In the genomic region with DNA sequence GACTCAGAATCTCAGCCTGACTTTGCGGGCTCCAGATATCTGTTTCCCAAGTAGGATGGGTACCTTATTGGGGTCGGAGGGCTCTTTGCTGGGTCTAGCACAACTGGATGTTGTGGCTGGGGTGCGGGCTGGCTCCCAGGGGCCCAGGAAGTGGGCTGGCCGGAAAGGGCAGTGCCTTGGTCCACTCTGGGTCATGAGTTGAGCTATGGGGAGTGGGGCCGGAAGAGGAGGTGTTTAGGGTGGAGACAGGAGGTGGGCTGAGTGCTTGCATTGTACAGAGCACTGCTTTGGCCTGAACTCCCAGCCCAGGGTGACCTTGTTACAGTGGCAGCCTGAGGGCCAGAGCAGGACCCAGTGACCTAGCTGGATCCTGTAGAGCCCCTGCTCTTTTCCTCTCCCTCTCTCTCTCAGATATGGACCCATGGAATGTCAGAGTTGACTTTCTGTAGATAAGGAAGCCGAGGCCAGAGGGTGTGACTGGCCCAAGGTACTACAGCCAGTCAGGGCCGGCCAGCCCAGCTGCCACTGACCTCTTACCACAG, we compare ENCODE assay signal across 1 cellular context.
TF ChIP-seq lines count a peak whose summit lies in the region.

No MANE protein-coding gene starts in this region.

TF ChIP-seq in K562, 482 proteins besides CTCF, POLR2A, EP300 and RAD21 (continued from another document and continues in another):
- TF ChIP-seq, protein P1, sequence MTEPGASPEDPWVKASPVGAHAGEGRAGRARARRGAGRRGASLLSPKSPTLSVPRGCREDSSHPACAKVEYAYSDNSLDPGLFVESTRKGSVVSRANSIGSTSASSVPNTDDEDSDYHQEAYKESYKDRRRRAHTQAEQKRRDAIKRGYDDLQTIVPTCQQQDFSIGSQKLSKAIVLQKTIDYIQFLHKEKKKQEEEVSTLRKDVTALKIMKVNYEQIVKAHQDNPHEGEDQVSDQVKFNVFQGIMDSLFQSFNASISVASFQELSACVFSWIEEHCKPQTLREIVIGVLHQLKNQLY (CRISPR knock-in tag; conservative IDR thresholded peaks at IDR 0.05), result no peak
- TF ChIP-seq ETV5 (CRISPR knock-in tag; IDR thresholded peaks at IDR 0.05; ENCODE audit: low read depth), result peak; percentile 60; the same call in 1 of the 2 replicates
- TF ChIP-seq RUNX1 (IDR thresholded peaks at IDR 0.05; ENCODE audit: low read depth), result no peak
- TF ChIP-seq TCF7 (IDR thresholded peaks at IDR 0.05; ENCODE audit: borderline replicate concordance), result no peak; the same call in 1 of the 2 replicates
- no peak for TF ChIP-seq PHB2 (IDR thresholded peaks at IDR 0.05; ENCODE audit: low read depth)
- no peak for TF ChIP-seq TAF1 (IDR thresholded peaks at IDR 0.05; ENCODE audit: control insufficient read depth, extremely low read depth, insufficient read depth, low read length, severe bottlenecking)
- no peak for TF ChIP-seq ESRRB (CRISPR knock-in tag; IDR thresholded peaks at IDR 0.05; ENCODE audit: borderline replicate concordance)
- TF ChIP-seq, protein P2, sequence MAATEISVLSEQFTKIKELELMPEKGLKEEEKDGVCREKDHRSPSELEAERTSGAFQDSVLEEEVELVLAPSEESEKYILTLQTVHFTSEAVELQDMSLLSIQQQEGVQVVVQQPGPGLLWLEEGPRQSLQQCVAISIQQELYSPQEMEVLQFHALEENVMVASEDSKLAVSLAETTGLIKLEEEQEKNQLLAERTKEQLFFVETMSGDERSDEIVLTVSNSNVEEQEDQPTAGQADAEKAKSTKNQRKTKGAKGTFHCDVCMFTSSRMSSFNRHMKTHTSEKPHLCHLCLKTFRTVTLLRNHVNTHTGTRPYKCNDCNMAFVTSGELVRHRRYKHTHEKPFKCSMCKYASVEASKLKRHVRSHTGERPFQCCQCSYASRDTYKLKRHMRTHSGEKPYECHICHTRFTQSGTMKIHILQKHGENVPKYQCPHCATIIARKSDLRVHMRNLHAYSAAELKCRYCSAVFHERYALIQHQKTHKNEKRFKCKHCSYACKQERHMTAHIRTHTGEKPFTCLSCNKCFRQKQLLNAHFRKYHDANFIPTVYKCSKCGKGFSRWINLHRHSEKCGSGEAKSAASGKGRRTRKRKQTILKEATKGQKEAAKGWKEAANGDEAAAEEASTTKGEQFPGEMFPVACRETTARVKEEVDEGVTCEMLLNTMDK (IDR thresholded peaks at IDR 0.05; ENCODE audit: borderline replicate concordance, insufficient read depth, low read depth, low read length, poor library complexity, severe bottlenecking), result no peak
- TF ChIP-seq, protein P3, sequence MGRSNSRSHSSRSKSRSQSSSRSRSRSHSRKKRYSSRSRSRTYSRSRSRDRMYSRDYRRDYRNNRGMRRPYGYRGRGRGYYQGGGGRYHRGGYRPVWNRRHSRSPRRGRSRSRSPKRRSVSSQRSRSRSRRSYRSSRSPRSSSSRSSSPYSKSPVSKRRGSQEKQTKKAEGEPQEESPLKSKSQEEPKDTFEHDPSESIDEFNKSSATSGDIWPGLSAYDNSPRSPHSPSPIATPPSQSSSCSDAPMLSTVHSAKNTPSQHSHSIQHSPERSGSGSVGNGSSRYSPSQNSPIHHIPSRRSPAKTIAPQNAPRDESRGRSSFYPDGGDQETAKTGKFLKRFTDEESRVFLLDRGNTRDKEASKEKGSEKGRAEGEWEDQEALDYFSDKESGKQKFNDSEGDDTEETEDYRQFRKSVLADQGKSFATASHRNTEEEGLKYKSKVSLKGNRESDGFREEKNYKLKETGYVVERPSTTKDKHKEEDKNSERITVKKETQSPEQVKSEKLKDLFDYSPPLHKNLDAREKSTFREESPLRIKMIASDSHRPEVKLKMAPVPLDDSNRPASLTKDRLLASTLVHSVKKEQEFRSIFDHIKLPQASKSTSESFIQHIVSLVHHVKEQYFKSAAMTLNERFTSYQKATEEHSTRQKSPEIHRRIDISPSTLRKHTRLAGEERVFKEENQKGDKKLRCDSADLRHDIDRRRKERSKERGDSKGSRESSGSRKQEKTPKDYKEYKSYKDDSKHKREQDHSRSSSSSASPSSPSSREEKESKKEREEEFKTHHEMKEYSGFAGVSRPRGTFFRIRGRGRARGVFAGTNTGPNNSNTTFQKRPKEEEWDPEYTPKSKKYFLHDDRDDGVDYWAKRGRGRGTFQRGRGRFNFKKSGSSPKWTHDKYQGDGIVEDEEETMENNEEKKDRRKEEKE (IDR thresholded peaks at IDR 0.05; ENCODE audit: borderline replicate concordance in 1 of 2, control insufficient read depth in 1 of 2, low read depth in 2 of 2, low read length in 1 of 2), result no peak
- TF ChIP-seq ZNF23 (CRISPR knock-in tag; IDR thresholded peaks at IDR 0.05), result no peak
- TF ChIP-seq, protein P4, sequence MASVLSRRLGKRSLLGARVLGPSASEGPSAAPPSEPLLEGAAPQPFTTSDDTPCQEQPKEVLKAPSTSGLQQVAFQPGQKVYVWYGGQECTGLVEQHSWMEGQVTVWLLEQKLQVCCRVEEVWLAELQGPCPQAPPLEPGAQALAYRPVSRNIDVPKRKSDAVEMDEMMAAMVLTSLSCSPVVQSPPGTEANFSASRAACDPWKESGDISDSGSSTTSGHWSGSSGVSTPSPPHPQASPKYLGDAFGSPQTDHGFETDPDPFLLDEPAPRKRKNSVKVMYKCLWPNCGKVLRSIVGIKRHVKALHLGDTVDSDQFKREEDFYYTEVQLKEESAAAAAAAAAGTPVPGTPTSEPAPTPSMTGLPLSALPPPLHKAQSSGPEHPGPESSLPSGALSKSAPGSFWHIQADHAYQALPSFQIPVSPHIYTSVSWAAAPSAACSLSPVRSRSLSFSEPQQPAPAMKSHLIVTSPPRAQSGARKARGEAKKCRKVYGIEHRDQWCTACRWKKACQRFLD (CRISPR knock-in tag; IDR thresholded peaks at IDR 0.05), result 0 out of 2 replicates have a peak, but pooled peaks have one; percentile 44
- no peak for TF ChIP-seq MAFF (IDR thresholded peaks at IDR 0.05; ENCODE audit: low read length)
- no peak for TF ChIP-seq THRAP3 (IDR thresholded peaks at IDR 0.05; ENCODE audit: borderline replicate concordance)
- peak; percentile 48; the same call in 1 of the 2 replicates for TF ChIP-seq RBFOX2 (IDR thresholded peaks at IDR 0.05; ENCODE audit: low read depth, low read length)
- no peak for TF ChIP-seq SIX5 (IDR thresholded peaks at IDR 0.05; ENCODE audit: borderline replicate concordance in 1 of 2, insufficient read depth in 1 of 2, low read depth in 1 of 2, low read length in 2 of 2)
- no peak for TF ChIP-seq ZNF408 (CRISPR knock-in tag; IDR thresholded peaks at IDR 0.05; ENCODE audit: low read depth)
- TF ChIP-seq ESRRA (IDR thresholded peaks at IDR 0.05; ENCODE audit: borderline replicate concordance, low read depth), result peak; percentile 66
- no peak for TF ChIP-seq ARNT (IDR thresholded peaks at IDR 0.05)
- TF ChIP-seq ATF7 (IDR thresholded peaks at IDR 0.05), result no peak
- TF ChIP-seq, protein P5, sequence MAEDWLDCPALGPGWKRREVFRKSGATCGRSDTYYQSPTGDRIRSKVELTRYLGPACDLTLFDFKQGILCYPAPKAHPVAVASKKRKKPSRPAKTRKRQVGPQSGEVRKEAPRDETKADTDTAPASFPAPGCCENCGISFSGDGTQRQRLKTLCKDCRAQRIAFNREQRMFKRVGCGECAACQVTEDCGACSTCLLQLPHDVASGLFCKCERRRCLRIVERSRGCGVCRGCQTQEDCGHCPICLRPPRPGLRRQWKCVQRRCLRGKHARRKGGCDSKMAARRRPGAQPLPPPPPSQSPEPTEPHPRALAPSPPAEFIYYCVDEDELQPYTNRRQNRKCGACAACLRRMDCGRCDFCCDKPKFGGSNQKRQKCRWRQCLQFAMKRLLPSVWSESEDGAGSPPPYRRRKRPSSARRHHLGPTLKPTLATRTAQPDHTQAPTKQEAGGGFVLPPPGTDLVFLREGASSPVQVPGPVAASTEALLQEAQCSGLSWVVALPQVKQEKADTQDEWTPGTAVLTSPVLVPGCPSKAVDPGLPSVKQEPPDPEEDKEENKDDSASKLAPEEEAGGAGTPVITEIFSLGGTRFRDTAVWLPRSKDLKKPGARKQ (CRISPR knock-in tag; IDR thresholded peaks at IDR 0.05), result no peak
- TF ChIP-seq FOXJ2 (tag; IDR thresholded peaks at IDR 0.05), result no peak
- TF ChIP-seq ZNF124 (CRISPR knock-in tag; IDR thresholded peaks at IDR 0.05), result no peak
- peak; percentile 64 to 74; a peak in 2 of 4 replicates for TF ChIP-seq TEAD1 (CRISPR knock-in tag; IDR thresholded peaks at IDR 0.05)
- TF ChIP-seq BCOR (IDR thresholded peaks at IDR 0.05), result no peak
- TF ChIP-seq, protein P6, sequence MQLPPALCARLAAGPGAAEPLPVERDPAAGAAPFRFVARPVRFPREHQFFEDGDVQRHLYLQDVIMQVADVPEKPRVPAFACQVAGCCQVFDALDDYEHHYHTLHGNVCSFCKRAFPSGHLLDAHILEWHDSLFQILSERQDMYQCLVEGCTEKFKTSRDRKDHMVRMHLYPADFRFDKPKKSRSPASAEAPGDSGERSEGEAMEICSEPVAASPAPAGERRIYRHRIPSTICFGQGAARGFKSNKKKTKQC (CRISPR knock-in tag; IDR thresholded peaks at IDR 0.05), result no peak
- no peak for TF ChIP-seq PTTG1 (tag; IDR thresholded peaks at IDR 0.05; ENCODE audit: low read depth)
- TF ChIP-seq, protein P7, sequence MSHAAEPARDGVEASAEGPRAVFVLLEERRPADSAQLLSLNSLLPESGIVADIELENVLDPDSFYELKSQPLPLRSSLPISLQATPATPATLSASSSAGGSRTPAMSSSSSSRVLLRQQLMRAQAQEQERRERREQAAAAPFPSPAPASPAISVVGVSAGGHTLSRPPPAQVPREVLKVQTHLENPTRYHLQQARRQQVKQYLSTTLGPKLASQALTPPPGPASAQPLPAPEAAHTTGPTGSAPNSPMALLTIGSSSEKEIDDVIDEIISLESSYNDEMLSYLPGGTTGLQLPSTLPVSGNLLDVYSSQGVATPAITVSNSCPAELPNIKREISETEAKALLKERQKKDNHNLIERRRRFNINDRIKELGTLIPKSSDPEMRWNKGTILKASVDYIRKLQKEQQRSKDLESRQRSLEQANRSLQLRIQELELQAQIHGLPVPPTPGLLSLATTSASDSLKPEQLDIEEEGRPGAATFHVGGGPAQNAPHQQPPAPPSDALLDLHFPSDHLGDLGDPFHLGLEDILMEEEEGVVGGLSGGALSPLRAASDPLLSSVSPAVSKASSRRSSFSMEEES (CRISPR knock-in tag; IDR thresholded peaks at IDR 0.05), result no peak
- no peak for TF ChIP-seq SAFB2 (IDR thresholded peaks at IDR 0.05; ENCODE audit: borderline replicate concordance, low read depth, low read length, severe bottlenecking)
- no peak for TF ChIP-seq NCOA2 (IDR thresholded peaks at IDR 0.05; ENCODE audit: partially characterized antibody in 2 of 2)
- TF ChIP-seq, protein P8, sequence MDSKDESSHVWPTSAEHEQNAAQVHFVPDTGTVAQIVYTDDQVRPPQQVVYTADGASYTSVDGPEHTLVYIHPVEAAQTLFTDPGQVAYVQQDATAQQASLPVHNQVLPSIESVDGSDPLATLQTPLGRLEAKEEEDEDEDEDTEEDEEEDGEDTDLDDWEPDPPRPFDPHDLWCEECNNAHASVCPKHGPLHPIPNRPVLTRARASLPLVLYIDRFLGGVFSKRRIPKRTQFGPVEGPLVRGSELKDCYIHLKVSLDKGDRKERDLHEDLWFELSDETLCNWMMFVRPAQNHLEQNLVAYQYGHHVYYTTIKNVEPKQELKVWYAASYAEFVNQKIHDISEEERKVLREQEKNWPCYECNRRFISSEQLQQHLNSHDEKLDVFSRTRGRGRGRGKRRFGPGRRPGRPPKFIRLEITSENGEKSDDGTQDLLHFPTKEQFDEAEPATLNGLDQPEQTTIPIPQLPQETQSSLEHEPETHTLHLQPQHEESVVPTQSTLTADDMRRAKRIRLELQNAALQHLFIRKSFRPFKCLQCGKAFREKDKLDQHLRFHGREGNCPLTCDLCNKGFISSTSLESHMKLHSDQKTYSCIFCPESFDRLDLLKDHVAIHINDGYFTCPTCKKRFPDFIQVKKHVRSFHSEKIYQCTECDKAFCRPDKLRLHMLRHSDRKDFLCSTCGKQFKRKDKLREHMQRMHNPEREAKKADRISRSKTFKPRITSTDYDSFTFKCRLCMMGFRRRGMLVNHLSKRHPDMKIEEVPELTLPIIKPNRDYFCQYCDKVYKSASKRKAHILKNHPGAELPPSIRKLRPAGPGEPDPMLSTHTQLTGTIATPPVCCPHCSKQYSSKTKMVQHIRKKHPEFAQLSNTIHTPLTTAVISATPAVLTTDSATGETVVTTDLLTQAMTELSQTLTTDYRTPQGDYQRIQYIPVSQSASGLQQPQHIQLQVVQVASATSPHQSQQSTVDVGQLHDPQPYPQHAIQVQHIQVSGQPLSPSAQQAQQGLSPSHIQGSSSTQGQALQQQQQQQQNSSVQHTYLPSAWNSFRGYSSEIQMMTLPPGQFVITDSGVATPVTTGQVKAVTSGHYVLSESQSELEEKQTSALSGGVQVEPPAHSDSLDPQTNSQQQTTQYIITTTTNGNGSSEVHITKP (IDR thresholded peaks at IDR 0.05; ENCODE audit: partially characterized antibody), result no peak
- no peak for TF ChIP-seq MXI1 (IDR thresholded peaks at IDR 0.05; ENCODE audit: low read depth, low read length)
- TF ChIP-seq, protein P9, sequence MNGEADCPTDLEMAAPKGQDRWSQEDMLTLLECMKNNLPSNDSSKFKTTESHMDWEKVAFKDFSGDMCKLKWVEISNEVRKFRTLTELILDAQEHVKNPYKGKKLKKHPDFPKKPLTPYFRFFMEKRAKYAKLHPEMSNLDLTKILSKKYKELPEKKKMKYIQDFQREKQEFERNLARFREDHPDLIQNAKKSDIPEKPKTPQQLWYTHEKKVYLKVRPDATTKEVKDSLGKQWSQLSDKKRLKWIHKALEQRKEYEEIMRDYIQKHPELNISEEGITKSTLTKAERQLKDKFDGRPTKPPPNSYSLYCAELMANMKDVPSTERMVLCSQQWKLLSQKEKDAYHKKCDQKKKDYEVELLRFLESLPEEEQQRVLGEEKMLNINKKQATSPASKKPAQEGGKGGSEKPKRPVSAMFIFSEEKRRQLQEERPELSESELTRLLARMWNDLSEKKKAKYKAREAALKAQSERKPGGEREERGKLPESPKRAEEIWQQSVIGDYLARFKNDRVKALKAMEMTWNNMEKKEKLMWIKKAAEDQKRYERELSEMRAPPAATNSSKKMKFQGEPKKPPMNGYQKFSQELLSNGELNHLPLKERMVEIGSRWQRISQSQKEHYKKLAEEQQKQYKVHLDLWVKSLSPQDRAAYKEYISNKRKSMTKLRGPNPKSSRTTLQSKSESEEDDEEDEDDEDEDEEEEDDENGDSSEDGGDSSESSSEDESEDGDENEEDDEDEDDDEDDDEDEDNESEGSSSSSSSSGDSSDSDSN (IDR thresholded peaks at IDR 0.05; ENCODE audit: borderline replicate concordance in 1 of 2, low read depth in 2 of 2, low read length in 2 of 2), result no peak
- TF ChIP-seq, protein P10, sequence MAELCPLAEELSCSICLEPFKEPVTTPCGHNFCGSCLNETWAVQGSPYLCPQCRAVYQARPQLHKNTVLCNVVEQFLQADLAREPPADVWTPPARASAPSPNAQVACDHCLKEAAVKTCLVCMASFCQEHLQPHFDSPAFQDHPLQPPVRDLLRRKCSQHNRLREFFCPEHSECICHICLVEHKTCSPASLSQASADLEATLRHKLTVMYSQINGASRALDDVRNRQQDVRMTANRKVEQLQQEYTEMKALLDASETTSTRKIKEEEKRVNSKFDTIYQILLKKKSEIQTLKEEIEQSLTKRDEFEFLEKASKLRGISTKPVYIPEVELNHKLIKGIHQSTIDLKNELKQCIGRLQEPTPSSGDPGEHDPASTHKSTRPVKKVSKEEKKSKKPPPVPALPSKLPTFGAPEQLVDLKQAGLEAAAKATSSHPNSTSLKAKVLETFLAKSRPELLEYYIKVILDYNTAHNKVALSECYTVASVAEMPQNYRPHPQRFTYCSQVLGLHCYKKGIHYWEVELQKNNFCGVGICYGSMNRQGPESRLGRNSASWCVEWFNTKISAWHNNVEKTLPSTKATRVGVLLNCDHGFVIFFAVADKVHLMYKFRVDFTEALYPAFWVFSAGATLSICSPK (IDR thresholded peaks at IDR 0.05; ENCODE audit: borderline replicate concordance), result no peak
- no peak for TF ChIP-seq PTRF (tag; IDR thresholded peaks at IDR 0.05)
